Comparison of ENCODE assay signal across 1 cellular context in genomic region chr3:15847239-15847638, GRCh38.
TF ChIP-seq lines count a peak whose summit lies in the region.

No MANE protein-coding gene starts in this region.

TF ChIP-seq in GM12878, 131 proteins besides CTCF, POLR2A, EP300 and RAD21 (continued from another document):
- no peak for TF ChIP-seq POLR2AphosphoS5 (IDR thresholded peaks at IDR 0.05; ENCODE audit: low read length)
- TF ChIP-seq IRF4 (IDR thresholded peaks at IDR 0.05; ENCODE audit: low read depth, low read length), result no peak
- TF ChIP-seq MYB (IDR thresholded peaks at IDR 0.05; ENCODE audit: borderline replicate concordance, low read depth, low read length), result no peak
- TF ChIP-seq TCF3 (IDR thresholded peaks at IDR 0.05; ENCODE audit: borderline replicate concordance, insufficient read depth, low read depth, low read length), result no peak
- TF ChIP-seq JUNB (IDR thresholded peaks at IDR 0.05), result no peak
- TF ChIP-seq TARDBP (IDR thresholded peaks at IDR 0.05; ENCODE audit: borderline replicate concordance), result no peak
- TF ChIP-seq EGR1 (IDR thresholded peaks at IDR 0.05; ENCODE audit: borderline replicate concordance in 1 of 2, low read depth in 2 of 2, low read length in 2 of 2), result no peak
- TF ChIP-seq FOXM1 (IDR thresholded peaks at IDR 0.05; ENCODE audit: low read depth, low read length), result no peak
- TF ChIP-seq USF1 (IDR thresholded peaks at IDR 0.05; ENCODE audit: borderline replicate concordance, extremely low read length, insufficient read depth, low read depth, low read length), result no peak
- no peak for TF ChIP-seq HSF1 (IDR thresholded peaks at IDR 0.05; ENCODE audit: low read depth, low read length)
